1 cellular context compared by ENCODE assay signal in the genomic region with DNA sequence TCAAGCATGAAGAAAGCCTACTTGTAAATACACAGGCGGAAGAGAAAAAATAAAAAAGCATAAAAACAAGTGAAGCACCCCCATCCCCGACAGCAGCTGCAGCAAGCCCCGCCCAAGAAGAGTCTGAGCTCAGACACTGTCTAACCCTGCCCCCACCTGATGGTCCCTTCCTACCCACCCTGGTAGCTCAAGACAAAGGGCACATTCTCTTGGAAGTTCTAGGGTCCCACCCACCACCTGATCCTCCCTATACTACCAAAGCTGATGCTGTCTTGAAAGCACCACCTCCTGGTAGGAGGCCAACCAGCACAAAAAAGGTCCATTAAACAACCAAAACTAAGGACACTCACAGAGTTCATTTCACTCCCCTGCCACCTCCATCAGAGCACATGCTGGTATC.
TF ChIP-seq lines count a peak whose summit lies in the region.

No MANE protein-coding gene starts in this region.

TF ChIP-seq in WTC11, 78 proteins besides CTCF, POLR2A, EP300 and RAD21 (continued from another document):
- TF ChIP-seq ZNF532 (CRISPR knock-in tag; IDR thresholded peaks at IDR 0.05; ENCODE audit: borderline replicate concordance): no peak
TF ChIP-seq in WTC11: peak in this region for 0.
